ENCODE assay signal across 12 cellular contexts in genomic region chr19:43799502-43800142, GRCh38. TPM values are rescaled to one million over a fixed set of nuclear protein-coding genes. Genes with fewer than 3 reads are reported as not detected.
DNase-seq lines count a peak whose midpoint lies in the region; ATAC-seq and TF ChIP-seq lines count a peak whose summit lies in the region.
"Had no signal": no experiment of that assay in that cellular context is flagged by ENCODE, and none has a peak within 500 bp of the region (broad histone marks: within the 10 kb centered on the region; RNA-seq: fewer than 3 reads in every experiment).

No MANE protein-coding gene starts in this region.

- POLR2A ChIA-PET in activated CD4-positive, alpha-beta memory T cell treated with anti-CD3 and anti-CD28 coated beads, Interleukin-2, amount 10 ng/mL, durations not matched to agents 7 days and 5 days (lab: Charles Lee) = no interaction called here
- POLR2A ChIA-PET in activated CD4-positive, alpha-beta memory T cell treated with anti-CD3 and anti-CD28 coated beads for 36 hours (lab: Charles Lee) = interaction anchor here (0.5 kb wide), 1 partner anchor 150 kb away, joined by 5 read pairs; no protein-coding TSS in a partner anchor

- no peaks in the 10 kb centered on the region for H3K9me3 ChIP-seq in T-helper 17 cell (ENCODE audit: control insufficient read depth, low read length, poor library complexity, severe bottlenecking)
- H3K9me3 ChIP-seq in gastroesophageal sphincter = no peaks in the 10 kb centered on the region

- no peak for ATAC-seq in T-helper 17 cell
- peak; percentile 75 for ATAC-seq in gastroesophageal sphincter
- no peak for ATAC-seq in stimulated activated effector memory CD8-positive, alpha-beta T cell treated with anti-CD3 and anti-CD28 coated beads, Interleukin-12 subunit alpha, Interleukin-12 subunit beta, amount 100 ng/mL, for 72 hours
- no peak for ATAC-seq in HG02981 (IDR thresholded peaks at IDR 0.05; ENCODE audit: unreplicated experiment)

- TF ChIP-seq CTCF in gastroesophageal sphincter (IDR thresholded peaks at IDR 0.05) = no peak

- no peak for DNase-seq in activated CD4-positive, alpha-beta memory T cell treated with anti-CD3 and anti-CD28 coated beads, Interleukin-2, amount 10 ng/mL, durations not matched to agents 7 days and 5 days
- no peak for DNase-seq in activated CD4-positive, alpha-beta memory T cell treated with anti-CD3 and anti-CD28 coated beads for 36 hours
- DNase-seq in T-helper 17 cell = no peak
- no peak for DNase-seq in stimulated activated effector memory CD8-positive, alpha-beta T cell treated with anti-CD3 and anti-CD28 coated beads, Interleukin-12 subunit alpha, Interleukin-12 subunit beta, amount 100 ng/mL, for 72 hours (ENCODE audit: low spot score in 2 of 2)
- DNase-seq in medulla oblongata (ENCODE audit: extremely low spot score) = no peak
- no peak for DNase-seq in stimulated activated CD4-positive, alpha-beta T cell treated with anti-CD3 and anti-CD28 coated beads, Interleukin-12 subunit alpha, Interleukin-12 subunit beta, amount 100 ng/mL, for 4 hours
- DNase-seq: activated naive CD4-positive, alpha-beta T cell treated with anti-CD3 and anti-CD28 coated beads, Interleukin-2, amount 50 U/mL, for 16 hours; NK-92 treated with Interleukin-12 subunit alpha and Interleukin-12 subunit beta, amount 100 ng/mL, for 24 hours had no signal

- H3K27ac Mint-ChIP-seq in activated CD4-positive, alpha-beta memory T cell treated with anti-CD3 and anti-CD28 coated beads, Interleukin-2, amount 10 ng/mL, durations not matched to agents 7 days and 5 days = no peak overlapping the region
- H3K27ac Mint-ChIP-seq in activated CD4-positive, alpha-beta memory T cell treated with anti-CD3 and anti-CD28 coated beads for 36 hours = no peak overlapping the region
- H3K27ac Mint-ChIP-seq in T-helper 17 cell = peak overlapping the region; percentile 89
- H3K27ac Mint-ChIP-seq in stimulated activated effector memory CD8-positive, alpha-beta T cell treated with anti-CD3 and anti-CD28 coated beads, Interleukin-12 subunit alpha, Interleukin-12 subunit beta, amount 100 ng/mL, for 72 hours = no peak overlapping the region

- intact Hi-C loops in activated CD4-positive, alpha-beta memory T cell treated with anti-CD3 and anti-CD28 coated beads for 36 hours (cut with micrococcal nuclease) = no loop called here

- peaks cover 51% of the 10 kb centered on the region for H3K27me3 ChIP-seq in gastroesophageal sphincter

- H3K27me3 Mint-ChIP-seq in activated CD4-positive, alpha-beta memory T cell treated with anti-CD3 and anti-CD28 coated beads, Interleukin-2, amount 10 ng/mL, durations not matched to agents 7 days and 5 days = peaks cover 11% of the 10 kb centered on the region
- H3K27me3 Mint-ChIP-seq in activated CD4-positive, alpha-beta memory T cell treated with anti-CD3 and anti-CD28 coated beads for 36 hours = no peaks in the 10 kb centered on the region
- no peaks in the 10 kb centered on the region for H3K27me3 Mint-ChIP-seq in T-helper 17 cell

- H3K4me1 ChIP-seq in gastroesophageal sphincter = peaks cover 0 to 14% (median 0%) of the 10 kb centered on the region in 3 donors

- no peaks in the 10 kb centered on the region for H3K9me3 Mint-ChIP-seq in activated CD4-positive, alpha-beta memory T cell treated with anti-CD3 and anti-CD28 coated beads, Interleukin-2, amount 10 ng/mL, durations not matched to agents 7 days and 5 days
- no peaks in the 10 kb centered on the region for H3K9me3 Mint-ChIP-seq in activated CD4-positive, alpha-beta memory T cell treated with anti-CD3 and anti-CD28 coated beads for 36 hours
- H3K9me3 Mint-ChIP-seq in stimulated activated effector memory CD8-positive, alpha-beta T cell treated with anti-CD3 and anti-CD28 coated beads, Interleukin-12 subunit alpha, Interleukin-12 subunit beta, amount 100 ng/mL, for 72 hours = no peaks in the 10 kb centered on the region

- peaks cover 24% of the 10 kb centered on the region for H3K4me1 Mint-ChIP-seq in activated CD4-positive, alpha-beta memory T cell treated with anti-CD3 and anti-CD28 coated beads, Interleukin-2, amount 10 ng/mL, durations not matched to agents 7 days and 5 days
- H3K4me1 Mint-ChIP-seq in activated CD4-positive, alpha-beta memory T cell treated with anti-CD3 and anti-CD28 coated beads for 36 hours (ENCODE audit: low read depth) = peaks cover 11% of the 10 kb centered on the region
- peaks cover 25% of the 10 kb centered on the region for H3K4me1 Mint-ChIP-seq in T-helper 17 cell
- H3K4me1 Mint-ChIP-seq in stimulated activated effector memory CD8-positive, alpha-beta T cell treated with anti-CD3 and anti-CD28 coated beads, Interleukin-12 subunit alpha, Interleukin-12 subunit beta, amount 100 ng/mL, for 72 hours = peaks cover 19% of the 10 kb centered on the region

- no CpG with 5 or more reads among the region's 6 CpGs for WGBS in gastroesophageal sphincter (ENCODE audit: low coverage in 1 of 2), 2 donors

- H3K36me3 ChIP-seq in gastroesophageal sphincter = no peaks in the 10 kb centered on the region

- CTCF ChIA-PET in activated CD4-positive, alpha-beta memory T cell treated with anti-CD3 and anti-CD28 coated beads, Interleukin-2, amount 10 ng/mL, durations not matched to agents 7 days and 5 days (lab: Charles Lee) = interaction anchor here (1.1 kb wide), 1 partner anchor 10 kb away, joined by 5 read pairs; no protein-coding TSS in a partner anchor
- CTCF ChIA-PET in activated CD4-positive, alpha-beta memory T cell treated with anti-CD3 and anti-CD28 coated beads for 36 hours (lab: Charles Lee) = interaction anchor here (0.6 to 0.9 kb wide), 2 partner anchors 10 to 54 kb away, joined by 3 read pairs; no protein-coding TSS in a partner anchor

- peak overlapping the region in 1 of 4 donors; percentile 40 for H3K27ac ChIP-seq in gastroesophageal sphincter
- H3K27ac ChIP-seq: KMS-11 had no signal

- H3K4me3 ChIP-seq in gastroesophageal sphincter = peak overlapping the region in 1 of 2 donors; percentile 54

- no peak for TF ChIP-seq POLR2A in gastroesophageal sphincter (IDR thresholded peaks at IDR 0.05)

- H3K36me3 Mint-ChIP-seq in activated CD4-positive, alpha-beta memory T cell treated with anti-CD3 and anti-CD28 coated beads, Interleukin-2, amount 10 ng/mL, durations not matched to agents 7 days and 5 days (ENCODE audit: low read depth) = no peaks in the 10 kb centered on the region
- no peaks in the 10 kb centered on the region for H3K36me3 Mint-ChIP-seq in activated CD4-positive, alpha-beta memory T cell treated with anti-CD3 and anti-CD28 coated beads for 36 hours
- H3K36me3 Mint-ChIP-seq in T-helper 17 cell (ENCODE audit: low read depth) = no peaks in the 10 kb centered on the region
- H3K36me3 Mint-ChIP-seq in stimulated activated effector memory CD8-positive, alpha-beta T cell treated with anti-CD3 and anti-CD28 coated beads, Interleukin-12 subunit alpha, Interleukin-12 subunit beta, amount 100 ng/mL, for 72 hours = no peaks in the 10 kb centered on the region

- peak overlapping the region; percentile 68 for H3K4me3 Mint-ChIP-seq in activated CD4-positive, alpha-beta memory T cell treated with anti-CD3 and anti-CD28 coated beads, Interleukin-2, amount 10 ng/mL, durations not matched to agents 7 days and 5 days
- H3K4me3 Mint-ChIP-seq in activated CD4-positive, alpha-beta memory T cell treated with anti-CD3 and anti-CD28 coated beads for 36 hours = no peak overlapping the region
- peak overlapping the region; percentile 86 for H3K4me3 Mint-ChIP-seq in T-helper 17 cell
- H3K4me3 Mint-ChIP-seq in stimulated activated effector memory CD8-positive, alpha-beta T cell treated with anti-CD3 and anti-CD28 coated beads, Interleukin-12 subunit alpha, Interleukin-12 subunit beta, amount 100 ng/mL, for 72 hours = peak overlapping the region; percentile 76

- TF ChIP-seq EP300 in gastroesophageal sphincter (IDR thresholded peaks at IDR 0.05) = no peak

RNA-seq across cellular contexts. Expression of gene LYPD5, which starts 2.6 kb away (rescaled TPM):
- total RNA-seq in activated CD4-positive, alpha-beta memory T cell treated with anti-CD3 and anti-CD28 coated beads, Interleukin-2, amount 10 ng/mL, durations not matched to agents 7 days and 5 days = under 1 TPM; 0.70 to 0.71 TPM
- total RNA-seq in activated CD4-positive, alpha-beta memory T cell treated with anti-CD3 and anti-CD28 coated beads for 36 hours = 1 to 10 TPM in 1 of 2 experiments, under 1 TPM in 1; 0.62 to 1.2 TPM
- total RNA-seq in T-helper 17 cell = under 1 TPM in 1 of 2 donors, not detected in 1; 0.45 TPM
- total RNA-seq in gastroesophageal sphincter = 1 to 10 TPM; 3.1 to 9.8 (median 5.2) TPM
- total RNA-seq: left lobe of liver had no signal

RNA-seq across cellular contexts. Expression of gene KCNN4, which starts 18.8 kb away (rescaled TPM):
- total RNA-seq in activated CD4-positive, alpha-beta memory T cell treated with anti-CD3 and anti-CD28 coated beads, Interleukin-2, amount 10 ng/mL, durations not matched to agents 7 days and 5 days = 10 to 100 TPM; 71.7 to 72.3 TPM
- 100 to 1,000 TPM; 120 to 130 TPM for total RNA-seq in activated CD4-positive, alpha-beta memory T cell treated with anti-CD3 and anti-CD28 coated beads for 36 hours
- total RNA-seq in T-helper 17 cell (10 to 100 TPM; 46.4 to 63.1 TPM), gastroesophageal sphincter (1 to 10 TPM; 1.8 to 7.1 (median 3.4) TPM)

RNA-seq across cellular contexts. Expression of gene ZNF283, which starts 27.5 kb away (rescaled TPM):
- 1 to 10 TPM; 6.5 to 6.8 TPM for total RNA-seq in activated CD4-positive, alpha-beta memory T cell treated with anti-CD3 and anti-CD28 coated beads, Interleukin-2, amount 10 ng/mL, durations not matched to agents 7 days and 5 days
- 1 to 10 TPM; 5.2 to 8.1 TPM for total RNA-seq in activated CD4-positive, alpha-beta memory T cell treated with anti-CD3 and anti-CD28 coated beads for 36 hours
- total RNA-seq in T-helper 17 cell (1 to 10 TPM; 4.4 to 6.9 TPM), gastroesophageal sphincter (10 to 100 TPM in 3 of 4 donors, 1 to 10 TPM in 1; 9.6 to 11.4 (median 10.5) TPM)

RNA-seq across cellular contexts. Expression of gene SMG9, which starts 44.9 kb away (rescaled TPM):
- total RNA-seq in activated CD4-positive, alpha-beta memory T cell treated with anti-CD3 and anti-CD28 coated beads, Interleukin-2, amount 10 ng/mL, durations not matched to agents 7 days and 5 days = 10 to 100 TPM; 58.1 to 64.6 TPM
- total RNA-seq in activated CD4-positive, alpha-beta memory T cell treated with anti-CD3 and anti-CD28 coated beads for 36 hours = 10 to 100 TPM; 58.2 to 58.3 TPM
- 10 to 100 TPM; 35.6 to 44.4 TPM for total RNA-seq in T-helper 17 cell
- 10 to 100 TPM in 3 of 4 donors, 1 to 10 TPM in 1; 8.9 to 25.9 (median 17.9) TPM for total RNA-seq in gastroesophageal sphincter

Comparison
In these comparisons a context has a peak if more than half of its experiments do, and no peak if none do; other contexts are left out.
1. RNA of gene KCNN4, which starts 18.8 kb away (total RNA-seq): 120 to 130 TPM in activated CD4-positive, alpha-beta memory T cell treated with anti-CD3 and anti-CD28 coated beads for 36 hours, 71.7 to 72.3 TPM in activated CD4-positive, alpha-beta memory T cell treated with anti-CD3 and anti-CD28 coated beads, Interleukin-2, amount 10 ng/mL, durations not matched to agents 7 days and 5 days and 46.4 to 63.1 TPM in T-helper 17 cell; 1.8 to 7.1 TPM in gastroesophageal sphincter; every median in the first group is over 4 times any median in the second.